9 cellular contexts compared by ENCODE assay signal in genomic region chr10:98414578-98414931, GRCh38. TPM values are rescaled to one million over a fixed set of nuclear protein-coding genes. Genes with fewer than 3 reads are reported as not detected.
DNase-seq lines count a peak whose midpoint lies in the region; ATAC-seq and TF ChIP-seq lines count a peak whose summit lies in the region.
"Had no signal": no experiment of that assay in that cellular context is flagged by ENCODE, and none has a peak within 500 bp of the region (broad histone marks: within the 10 kb centered on the region; RNA-seq: fewer than 3 reads in every experiment).

No MANE protein-coding gene starts in this region.

- no peaks in the 10 kb centered on the region for H3K9me3 Mint-ChIP-seq in activated CD4-positive, alpha-beta T cell treated with anti-CD3 and anti-CD28 coated beads for 36 hours (ENCODE audit: low read depth)

- H3K4me1 ChIP-seq in left lung (peaks cover 11 to 19% of the 10 kb centered on the region in 2 donors), thoracic aorta (ENCODE audit: control insufficient read depth in 1 of 2, low read depth in 2 of 2) (peaks cover 13 to 16% of the 10 kb centered on the region in 2 donors)

- CTCF ChIA-PET in activated CD4-positive, alpha-beta T cell treated with anti-CD3 and anti-CD28 coated beads for 36 hours (lab: Charles Lee) = interaction anchor here (1.3 kb wide), 1 partner anchor 11 kb away, joined by 6 read pairs; no protein-coding TSS in a partner anchor

- TF ChIP-seq CTCF in astrocyte of the cerebellum (IDR thresholded peaks at IDR 0.05; ENCODE audit: low read depth, low read length, missing control alignments) (no peak), left lung (IDR thresholded peaks at IDR 0.05) (no peak), thoracic aorta (IDR thresholded peaks at IDR 0.05) (no peak)

- POLR2A ChIA-PET in activated CD4-positive, alpha-beta T cell treated with anti-CD3 and anti-CD28 coated beads for 36 hours (lab: Charles Lee) = no interaction called here

- H3K4me1 Mint-ChIP-seq in activated CD4-positive, alpha-beta T cell treated with anti-CD3 and anti-CD28 coated beads for 36 hours = peaks cover 15% of the 10 kb centered on the region

- H3K27ac ChIP-seq in left lung = peak overlapping the region; percentile 71 to 80
- H3K27ac ChIP-seq in thoracic aorta = peak overlapping the region; percentile 42 to 72
- H3K27ac ChIP-seq: HL-60 had no signal

- intact Hi-C loops in activated CD4-positive, alpha-beta T cell treated with anti-CD3 and anti-CD28 coated beads for 36 hours (cut with DNase I, micrococcal nuclease) = no loop called here
- intact Hi-C loops in left lung (cut with DNase I) = no loop called here

- peak overlapping the region; percentile 70 for H3K4me3 Mint-ChIP-seq in activated CD4-positive, alpha-beta T cell treated with anti-CD3 and anti-CD28 coated beads for 36 hours

- H3K36me3 Mint-ChIP-seq in activated CD4-positive, alpha-beta T cell treated with anti-CD3 and anti-CD28 coated beads for 36 hours (ENCODE audit: low read depth) = peaks cover under 1% of the 10 kb centered on the region

- H3K27me3 ChIP-seq in left lung = no peaks in the 10 kb centered on the region
- H3K27me3 ChIP-seq in thoracic aorta (replicated peaks; ENCODE audit: insufficient read depth) = no peaks in the 10 kb centered on the region

- H3K27me3 Mint-ChIP-seq in activated CD4-positive, alpha-beta T cell treated with anti-CD3 and anti-CD28 coated beads for 36 hours = no peaks in the 10 kb centered on the region

- peak overlapping the region; percentile 78 for H3K27ac Mint-ChIP-seq in activated CD4-positive, alpha-beta T cell treated with anti-CD3 and anti-CD28 coated beads for 36 hours

- H3K36me3 ChIP-seq in left lung (peaks cover 0 to 33% of the 10 kb centered on the region in 2 donors), thoracic aorta (peaks cover 22% of the 10 kb centered on the region)

- H3K9me3 ChIP-seq in left lung (no peaks in the 10 kb centered on the region), thoracic aorta (no peaks in the 10 kb centered on the region)

- no peak for DNase-seq in activated CD4-positive, alpha-beta T cell treated with anti-CD3 and anti-CD28 coated beads for 36 hours
- DNase-seq in activated CD4-positive, alpha-beta T cell treated with anti-CD3 and anti-CD28 coated beads for 1 hour = no peak
- no peak for DNase-seq in astrocyte of the cerebellum (ENCODE audit: low read depth)
- DNase-seq in left lung = no peak
- DNase-seq in thoracic aorta (ENCODE audit: low spot score) = no peak
- no peak for DNase-seq in globus pallidus (ENCODE audit: low spot score)

- in situ Hi-C loops in astrocyte of the cerebellum (cut with HindIII; ENCODE audit: low sequenced_read_pairs) = no loop called here

- ATAC-seq in activated CD4-positive, alpha-beta T cell treated with anti-CD3 and anti-CD28 coated beads for 36 hours = peak; percentile 20
- ATAC-seq in left lung (peak; percentile 3), thoracic aorta (ENCODE audit: insufficient number of reproducible peaks, low FRiP score, low read depth) (no peak), GM21515 (IDR thresholded peaks at IDR 0.05; ENCODE audit: unreplicated experiment) (no peak), GM18909 (IDR thresholded peaks at IDR 0.05; ENCODE audit: poor library complexity, unreplicated experiment) (no peak)

- H3K4me3 ChIP-seq in astrocyte of the cerebellum (ENCODE audit: low read depth, low read length) = peak overlapping the region; percentile 71
- peak overlapping the region; percentile 51 to 54 for H3K4me3 ChIP-seq in left lung
- peak overlapping the region; percentile 83 for H3K4me3 ChIP-seq in thoracic aorta

RNA-seq across cellular contexts. Expression of gene PYROXD2, which starts 0.4 kb away (rescaled TPM):
- 1 to 10 TPM; 4.1 to 4.4 TPM for total RNA-seq in activated CD4-positive, alpha-beta T cell treated with anti-CD3 and anti-CD28 coated beads for 36 hours
- 10 to 100 TPM in 1 of 2 donors, 1 to 10 TPM in 1; 8.2 to 14.8 TPM for total RNA-seq in left lung
- 1 to 10 TPM; 6.3 to 9.3 TPM for total RNA-seq in thoracic aorta

RNA-seq across cellular contexts. Expression of gene HPS1, which starts 32.2 kb away (rescaled TPM):
- total RNA-seq in activated CD4-positive, alpha-beta T cell treated with anti-CD3 and anti-CD28 coated beads for 36 hours = 10 to 100 TPM; 51.9 to 53.2 TPM
- total RNA-seq in left lung (10 to 100 TPM; 64.2 to 95.0 TPM), thoracic aorta (10 to 100 TPM; 60.1 to 79.3 TPM)

Comparison
In these comparisons a context has a peak if more than half of its experiments do, and no peak if none do; other contexts are left out.
1. ATAC-seq: peak in activated CD4-positive, alpha-beta T cell treated with anti-CD3 and anti-CD28 coated beads for 36 hours (single experiment) and left lung (single experiment); none in thoracic aorta (single experiment), GM21515 (single experiment) and GM18909 (single experiment).
2. Peak in every context shown above with its lines, with median percentiles within 50 percentile points of each other: H3K4me3 ChIP-seq.